13 cellular contexts compared by ENCODE assay signal in the genomic region with DNA sequence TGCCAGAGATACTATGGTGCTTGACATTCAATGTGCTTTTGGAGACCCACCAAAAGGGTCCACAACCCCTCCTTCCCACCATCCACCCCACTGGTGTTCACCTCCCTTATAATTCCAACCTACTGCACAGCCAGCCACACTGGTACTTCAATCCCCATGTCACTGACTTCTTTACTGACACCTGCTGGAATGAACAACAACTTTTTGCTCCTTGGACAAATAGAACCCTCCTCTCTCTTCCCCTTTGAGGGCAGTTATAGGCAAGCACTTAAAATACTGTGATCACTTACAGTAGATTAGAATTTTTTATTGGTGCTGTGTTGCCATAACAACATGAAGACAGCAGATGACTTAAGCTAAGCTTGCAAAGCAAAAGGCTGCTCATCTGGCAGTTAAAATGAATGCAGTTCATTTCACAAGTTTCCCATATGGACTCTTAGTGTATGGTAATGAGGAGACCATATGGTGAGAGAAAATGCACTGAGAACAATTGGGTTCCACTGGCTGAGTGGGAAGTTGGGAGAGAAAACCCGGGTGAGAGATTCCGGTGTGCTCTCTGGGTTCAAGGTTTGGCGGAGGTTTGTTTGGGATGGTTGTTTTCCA.
DNase-seq lines count a peak whose midpoint lies in the region; ATAC-seq, FAIRE-seq and TF ChIP-seq lines count a peak whose summit lies in the region.
"Had no signal": no experiment of that assay in that cellular context is flagged by ENCODE, and none has a peak within 500 bp of the region (broad histone marks: within the 10 kb centered on the region; RNA-seq: fewer than 3 reads in every experiment).

No MANE protein-coding gene starts in this region.

- H3K4me3 ChIP-seq in DOHH2 (ENCODE audit: low read length) (no peak overlapping the region), GM12878 (no peak overlapping the region), neural cell (ENCODE audit: low read length) (no peak overlapping the region)
- H3K4me3 ChIP-seq: mucosa of descending colon had no signal

- H3K9me2 ChIP-seq in DOHH2 (replicated peaks; ENCODE audit: control insufficient read depth, low read length) (no peaks in the 10 kb centered on the region), neural cell (ENCODE audit: insufficient read depth, low read length) (no peaks in the 10 kb centered on the region)

- 90% methylated on average over 3 of the region's 3 CpGs for WGBS in GM12878 (ENCODE audit: insufficient coverage, insufficient replicate concordance, low lambda C conversion rate, missing lambda C conversion rate)

- CTCF ChIA-PET in GM12878 (lab: Yijun Ruan, JAX), result interaction anchor here (1.5 kb wide), 1 partner anchor 29 kb away, joined by 6 read pairs; no protein-coding TSS in a partner anchor

- POLR2A ChIA-PET in GM12878 (lab: Charles Lee), result no interaction called here

- DNase-seq in NCI-H1694 treated with DMSO at 0.1 percent for 48 hours (lab: John Stamatoyannopoulos, UW) (peak; percentile 91), GM12878 (ENCODE audit: low read depth, low spot score) (no peak), GM03348 (ENCODE audit: low spot score) (no peak), left colon (no peak)
- DNase-seq: activated CD8-positive, alpha-beta T cell treated with anti-CD3 and anti-CD28 coated beads for 36 hours; activated naive CD4-positive, alpha-beta T cell; COR-L47; mucosa of descending colon; right cardiac atrium had no signal

- no peak for TF ChIP-seq POLR2A in GM12878 (IDR thresholded peaks at IDR 0.05; ENCODE audit: low read depth, low read length)

- H3K27me3 ChIP-seq in DOHH2 (ENCODE audit: control insufficient read depth, low read length) (no peaks in the 10 kb centered on the region), GM12878 (replicated peaks in 1 of 2; ENCODE audit: control insufficient read depth in 2 of 2, insufficient read depth in 2 of 2, low read length in 1 of 2) (no peaks in the 10 kb centered on the region), neural cell (ENCODE audit: insufficient read depth, low read depth, low read length) (no peaks in the 10 kb centered on the region)

- in situ Hi-C loops in GM12878 (cut with MboI), result no loop called here

- H3K36me3 ChIP-seq in DOHH2 (ENCODE audit: control insufficient read depth, low read length) (peaks cover 5% of the 10 kb centered on the region), GM12878 (ENCODE audit: control insufficient read depth in 2 of 2, insufficient read depth in 2 of 2, low read length in 1 of 2) (peaks cover 0 to 10% of the 10 kb centered on the region in 2 experiments; a peak in 2 of 4 replicates), neural cell (ENCODE audit: insufficient read depth, low read length) (peaks cover 8% of the 10 kb centered on the region)

- H3K4me1 ChIP-seq in DOHH2 (ENCODE audit: control insufficient read depth, low read length) (no peaks in the 10 kb centered on the region), GM12878 (ENCODE audit: control insufficient read depth, insufficient read depth, low read length) (no peaks in the 10 kb centered on the region)

- H3K9me3 ChIP-seq in DOHH2 (ENCODE audit: control insufficient read depth, insufficient read depth, low read length) (no peaks in the 10 kb centered on the region), GM12878 (replicated peaks; ENCODE audit: control insufficient read depth, insufficient read depth, low read length) (no peaks in the 10 kb centered on the region), neural cell (ENCODE audit: low read length) (no peaks in the 10 kb centered on the region)
- H3K9me3 ChIP-seq: mucosa of descending colon had no signal

- RAD21 ChIA-PET in GM12878 (lab: Charles Lee; ENCODE audit: unreplicated experiment), result no interaction called here

- H3K27ac ChIP-seq in DOHH2 (ENCODE audit: low read depth, low read length), result no peak overlapping the region
- no peak overlapping the region for H3K27ac ChIP-seq in GM12878 (ENCODE audit: control insufficient read depth, insufficient read depth)
- peak overlapping the region; percentile 5 for H3K27ac ChIP-seq in neural cell (ENCODE audit: low read length)

- H3K9ac ChIP-seq in GM12878 (ENCODE audit: control insufficient read depth, insufficient read depth, low read length) (no peak overlapping the region), neural cell (ENCODE audit: low read length) (no peak overlapping the region)

- H2AFZ ChIP-seq in GM12878 (ENCODE audit: control insufficient read depth, low read depth, low read length) (no peak overlapping the region), neural cell (ENCODE audit: low read depth, low read length) (no peak overlapping the region)

- H3F3A ChIP-seq in DOHH2 (ENCODE audit: control insufficient read depth, insufficient read depth) (no peaks in the 10 kb centered on the region), neural cell (ENCODE audit: insufficient read depth, low read length, poor library complexity, severe bottlenecking) (no peaks in the 10 kb centered on the region)

- TF ChIP-seq EP300 in GM12878 (IDR thresholded peaks at IDR 0.05; ENCODE audit: borderline replicate concordance in 1 of 2, control insufficient read depth in 1 of 2, low read depth in 2 of 2, low read length in 2 of 2) (no peak), neural cell (conservative IDR thresholded peaks at IDR 0.05; ENCODE audit: poor library complexity, severe bottlenecking) (no peak)

- no peak for FAIRE-seq in GM12878 (lab: Jason Lieb, UNC)

- SMC1A ChIA-PET in GM12878 (lab: Charles Lee; ENCODE audit: uncharacterized antibody, unreplicated experiment), result interaction anchor here (0.9 to 1.6 kb wide), 5 partner anchors 7 to 81 kb away, joined by 3 to 5 read pairs (median 3); no protein-coding TSS in a partner anchor

- peak; percentile 37 for TF ChIP-seq CTCF in DOHH2 (IDR thresholded peaks at IDR 0.05; ENCODE audit: low read depth, low read length, poor library complexity, severe bottlenecking)
- no peak for TF ChIP-seq CTCF in GM12878 (IDR thresholded peaks at IDR 0.05 in 2 of 3, conservative IDR thresholded peaks at IDR 0.05 in 1 of 3; ENCODE audit: control insufficient read depth in 2 of 3, extremely low read depth in 1 of 3, insufficient read depth in 1 of 3, low read depth in 3 of 3, low read length in 3 of 3)
- TF ChIP-seq CTCF in neural cell (IDR thresholded peaks at IDR 0.05; ENCODE audit: poor library complexity, severe bottlenecking), result peak; percentile 30

- BruUV-seq in GM12878 (replicated peaks; lab: Mats Ljungman, UMichigan), result no TSS peak

- H3K4me2 ChIP-seq in DOHH2 (ENCODE audit: low read length), result no peak overlapping the region
- no peak overlapping the region for H3K4me2 ChIP-seq in GM12878 (ENCODE audit: control insufficient read depth, insufficient read depth)
- no peak overlapping the region for H3K4me2 ChIP-seq in neural cell (ENCODE audit: low read length)

- TF ChIP-seq RAD21 in GM12878 (IDR thresholded peaks at IDR 0.05; ENCODE audit: insufficient read depth, low read depth, low read length) (0 out of 2 replicates have a peak, but pooled peaks have one; percentile 4), neural cell (conservative IDR thresholded peaks at IDR 0.05) (peak; percentile 17)

- intact Hi-C loops in GM12878 (cut with micrococcal nuclease; ENCODE audit: unreplicated experiment), result no loop called here
- intact Hi-C loops in left colon (cut with DNase I, micrococcal nuclease), result no loop called here

- no peaks in the 10 kb centered on the region for H3K79me2 ChIP-seq in DOHH2 (ENCODE audit: control insufficient read depth, low read length)
- no peaks in the 10 kb centered on the region for H3K79me2 ChIP-seq in GM12878 (ENCODE audit: control insufficient read depth, insufficient read depth, low read length)
- H3K79me2 ChIP-seq in neural cell (replicated peaks; ENCODE audit: insufficient read depth, low read length), result no peaks in the 10 kb centered on the region

- no peaks in the 10 kb centered on the region for H4K20me1 ChIP-seq in DOHH2 (ENCODE audit: control insufficient read depth, insufficient read depth, low read depth, low read length)
- no peaks in the 10 kb centered on the region for H4K20me1 ChIP-seq in GM12878 (ENCODE audit: control insufficient read depth, insufficient read depth)
- H4K20me1 ChIP-seq in neural cell (ENCODE audit: insufficient read depth), result no peaks in the 10 kb centered on the region

- ATAC-seq in GM12878 (peak; percentile 48; the same call in 2 of the 3 replicates), left colon (no peak), HG03097 (IDR thresholded peaks at IDR 0.05; ENCODE audit: low FRiP score, unreplicated experiment) (no peak), GM21423 (IDR thresholded peaks at IDR 0.05; ENCODE audit: unreplicated experiment) (no peak)
- ATAC-seq: activated CD8-positive, alpha-beta T cell treated with anti-CD3 and anti-CD28 coated beads for 36 hours; mucosa of descending colon; right cardiac atrium had no signal

TF ChIP-seq in GM12878, 131 proteins besides CTCF, POLR2A, EP300 and RAD21:
- TF ChIP-seq BMI1 (IDR thresholded peaks at IDR 0.05; ENCODE audit: borderline replicate concordance), result 0 out of 2 replicates have a peak, but pooled peaks have one; percentile 19
- TF ChIP-seq ESRRA (IDR thresholded peaks at IDR 0.05; ENCODE audit: low read length), result no peak
- no peak for TF ChIP-seq MTA3 (IDR thresholded peaks at IDR 0.05; ENCODE audit: borderline replicate concordance, low read length)
TF ChIP-seq in GM12878: peak in this region for 1.

TF ChIP-seq in neural cell, 6 proteins besides CTCF, POLR2A, EP300 and RAD21:
- TF ChIP-seq MXI1 (conservative IDR thresholded peaks at IDR 0.05; ENCODE audit: poor library complexity, severe bottlenecking), result no peak
- no peak for TF ChIP-seq POLR2AphosphoS5 (IDR thresholded peaks at IDR 0.05)
- no peak for TF ChIP-seq EZH2 (IDR thresholded peaks at IDR 0.05; ENCODE audit: borderline replicate concordance, insufficient read depth, low read length, poor library complexity, severe bottlenecking)
- TF ChIP-seq SMC3 (conservative IDR thresholded peaks at IDR 0.05; ENCODE audit: poor library complexity), result peak; percentile 21

Comparison
In these comparisons a context has a peak if more than half of its experiments do, and no peak if none do; other contexts are left out.
1. CTCF ChIP-seq: peak in DOHH2 (single experiment) and neural cell (single experiment); none in GM12878 (0 of 3).